ENCODE assay signal across 35 cellular contexts in the genomic region with DNA sequence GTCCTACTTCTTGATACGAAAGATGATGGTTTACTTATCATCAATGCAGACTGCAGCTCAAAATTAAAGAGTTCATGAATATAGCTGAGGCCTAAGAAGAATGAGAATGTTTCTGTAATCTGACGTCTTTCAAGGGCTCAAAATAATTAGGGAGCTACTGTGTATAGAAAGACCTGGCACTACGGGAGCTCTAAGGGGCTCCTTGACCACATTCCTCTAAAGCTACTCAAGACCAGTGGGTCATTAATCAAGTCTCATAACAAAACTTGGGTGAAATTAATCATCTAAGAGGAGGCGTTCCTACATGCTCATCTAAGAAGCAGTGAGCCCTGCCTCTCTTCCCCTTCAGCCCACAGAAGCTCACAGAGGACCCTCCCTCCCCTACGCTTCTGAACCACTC.
"Had no signal": no experiment of that assay in that cellular context is flagged by ENCODE, and none has a peak within 500 bp of the region (broad histone marks: within the 10 kb centered on the region; RNA-seq: fewer than 3 reads in every experiment).

No MANE protein-coding gene starts in this region.

- H3K27ac Mint-ChIP-seq: activated B cell treated with CpG ODN at 0.5 μM for 24 hours; activated CD4-positive, alpha-beta memory T cell treated with anti-CD3 and anti-CD28 coated beads for 36 hours; activated CD4-positive, alpha-beta T cell treated with anti-CD3 and anti-CD28 coated beads, Interleukin-2, amount 10 ng/mL, durations not matched to agents 24 days and 14 days; activated CD8-positive, alpha-beta T cell treated with anti-CD3 and anti-CD28 coated beads for 36 hours; activated naive CD4-positive, alpha-beta T cell treated with anti-CD3 and anti-CD28 coated beads for 36 hours; activated naive CD8-positive, alpha-beta T cell treated with anti-CD3 and anti-CD28 coated beads for 36 hours; activated T-cell treated with anti-CD3 and anti-CD28 coated beads, Interleukin-2, amount 50 U/mL, for 72 hours; activated T-helper 1 cell treated with anti-CD3 and anti-CD28 coated beads, Interleukin-12 subunit alpha, Interleukin-12 subunit beta, Interleukin-2, Interleukin-4 antibody, amounts not matched to agents 30 ng/mL and 10 ng/mL and 1 ng/mL, durations not matched to agents 14 hours and 24 hours and 36 hours; activated T-helper 17 cell treated with anti-CD3 and anti-CD28 coated beads, Interleukin-2, amount 50 U/mL, for 72 hours; T-helper 1 cell treated with Interleukin-12 subunit alpha and Interleukin-12 subunit beta and Interleukin-4 antibody, amounts not matched to agents 30 μg/mL and 1 μg/mL, for 36 hours; T-helper 2 cell treated with Interferon-gamma antibody and Interleukin-4, amounts not matched to agents 5 μg/mL and 100 μg/mL, for 36 hours had no signal

- ATAC-seq: activated CD8-positive, alpha-beta T cell treated with anti-CD3 and anti-CD28 coated beads for 36 hours; activated naive CD4-positive, alpha-beta T cell treated with anti-CD3 and anti-CD28 coated beads, Interleukin-2, amount 50 U/mL, for 72 hours; activated T-cell treated with anti-CD3 and anti-CD28 coated beads, Interleukin-2, amount 50 U/mL, for 4 hours; activated T-cell treated with anti-CD3 and anti-CD28 coated beads, Interleukin-2, amount 50 U/mL, for 72 hours; activated T-helper 17 cell treated with anti-CD3 and anti-CD28 coated beads, Interleukin-2, amount 50 U/mL, for 72 hours; body of pancreas had no signal

- H3K4me1 Mint-ChIP-seq: activated B cell treated with CpG ODN at 0.5 μM for 24 hours; activated CD4-positive, alpha-beta T cell treated with anti-CD3 and anti-CD28 coated beads, Interleukin-2, amount 10 ng/mL, durations not matched to agents 24 days and 14 days; activated naive CD8-positive, alpha-beta T cell treated with anti-CD3 and anti-CD28 coated beads for 36 hours; activated T-helper 17 cell treated with anti-CD3 and anti-CD28 coated beads, Interleukin-2, amount 50 U/mL, for 72 hours had no signal

- H3K4me3 ChIP-seq: adrenal gland, body of pancreas, breast epithelium had no signal

- H3K4me1 ChIP-seq: adrenal gland, breast epithelium had no signal

- H3K4me3 Mint-ChIP-seq: activated B cell treated with CpG ODN at 0.5 μM for 24 hours; activated CD4-positive, alpha-beta memory T cell treated with anti-CD3 and anti-CD28 coated beads for 36 hours; activated CD4-positive, alpha-beta T cell treated with anti-CD3 and anti-CD28 coated beads, Interleukin-2, amount 10 ng/mL, durations not matched to agents 24 days and 14 days; activated CD8-positive, alpha-beta T cell treated with anti-CD3 and anti-CD28 coated beads for 36 hours; activated naive CD4-positive, alpha-beta T cell treated with anti-CD3 and anti-CD28 coated beads for 36 hours; activated naive CD8-positive, alpha-beta T cell treated with anti-CD3 and anti-CD28 coated beads for 36 hours; activated T-cell treated with anti-CD3 and anti-CD28 coated beads, Interleukin-2, amount 50 U/mL, for 4 hours; activated T-cell treated with anti-CD3 and anti-CD28 coated beads, Interleukin-2, amount 50 U/mL, for 72 hours; activated T-helper 1 cell treated with anti-CD3 and anti-CD28 coated beads, Interleukin-12 subunit alpha, Interleukin-12 subunit beta, Interleukin-2, Interleukin-4 antibody, amounts not matched to agents 30 ng/mL and 10 ng/mL and 1 ng/mL, durations not matched to agents 14 hours and 24 hours and 36 hours; activated T-helper 17 cell treated with anti-CD3 and anti-CD28 coated beads, Interleukin-2, amount 50 U/mL, for 72 hours; T-helper 1 cell treated with Interleukin-12 subunit alpha and Interleukin-12 subunit beta and Interleukin-4 antibody, amounts not matched to agents 30 μg/mL and 1 μg/mL, for 36 hours; T-helper 2 cell treated with Interferon-gamma antibody and Interleukin-4, amounts not matched to agents 5 μg/mL and 100 μg/mL, for 36 hours had no signal

- DNase-seq: activated B cell treated with CpG ODN at 0.5 μM for 24 hours; activated CD4-positive, alpha-beta memory T cell treated with anti-CD3 and anti-CD28 coated beads for 36 hours; activated CD4-positive, alpha-beta T cell treated with anti-CD3 and anti-CD28 coated beads for 4 hours; activated CD4-positive, alpha-beta T cell treated with anti-CD3 and anti-CD28 coated beads, Interleukin-2, amount 10 ng/mL, durations not matched to agents 24 days and 14 days; activated CD4-positive, alpha-beta T cell treated with anti-CD3 and anti-CD28 coated beads, Interleukin-2, amount 50 U/mL, for 1 hour; activated CD4-positive, alpha-beta T cell treated with anti-CD3 and anti-CD28 coated beads, Interleukin-2, amount 50 U/mL, for 4 hours; activated CD4-positive, CD25-positive, alpha-beta regulatory T cell treated with anti-CD3 and anti-CD28 coated beads, Interleukin-2, amount 50 U/mL, for 72 hours; activated CD8-positive, alpha-beta memory T cell treated with anti-CD3 and anti-CD28 coated beads, Interleukin-2, amount 50 U/mL, for 4 hours; activated CD8-positive, alpha-beta T cell treated with anti-CD3 and anti-CD28 coated beads for 36 hours; activated effector memory CD4-positive, alpha-beta T cell treated with anti-CD3 and anti-CD28 coated beads, Interleukin-2, amount 50 U/mL, for 16 hours; activated gamma-delta T cell treated with Interleukin-2 at 50 U/mL for 16 hours; activated naive CD4-positive, alpha-beta T cell; activated naive CD4-positive, alpha-beta T cell treated with anti-CD3 and anti-CD28 coated beads for 36 hours; activated naive CD4-positive, alpha-beta T cell treated with anti-CD3 and anti-CD28 coated beads, Interleukin-2, amount 50 U/mL, for 16 hours; activated naive CD8-positive, alpha-beta T cell treated with anti-CD3 and anti-CD28 coated beads for 36 hours; activated T-cell treated with anti-CD3 and anti-CD28 coated beads for 4 hours; activated T-cell treated with anti-CD3 and anti-CD28 coated beads, Interleukin-2, amount 50 U/mL, for 1 hour; activated T-cell treated with anti-CD3 and anti-CD28 coated beads, Interleukin-2, amount 50 U/mL, for 4 hours; activated T-cell treated with anti-CD3 and anti-CD28 coated beads, Interleukin-2, amount 50 U/mL, for 72 hours; adrenal gland; amniotic stem cell; aorta; body of pancreas; brain microvascular endothelial cell; central memory CD4-positive, alpha-beta T cell; T-helper 1 cell; T-helper 2 cell; T-helper 9 cell had no signal

- H3K36me3 ChIP-seq: adrenal gland, brain microvascular endothelial cell, breast epithelium had no signal

- H3K27me3 ChIP-seq: adrenal gland, body of pancreas, brain microvascular endothelial cell, breast epithelium had no signal

- H3K27me3 Mint-ChIP-seq: activated B cell treated with CpG ODN at 0.5 μM for 24 hours; activated CD4-positive, alpha-beta memory T cell treated with anti-CD3 and anti-CD28 coated beads for 36 hours; activated CD4-positive, alpha-beta T cell treated with anti-CD3 and anti-CD28 coated beads, Interleukin-2, amount 10 ng/mL, durations not matched to agents 24 days and 14 days; activated CD8-positive, alpha-beta T cell treated with anti-CD3 and anti-CD28 coated beads for 36 hours; activated naive CD8-positive, alpha-beta T cell treated with anti-CD3 and anti-CD28 coated beads for 36 hours; activated T-helper 17 cell treated with anti-CD3 and anti-CD28 coated beads, Interleukin-2, amount 50 U/mL, for 72 hours had no signal

- H3K27ac ChIP-seq: adrenal gland, body of pancreas, brain microvascular endothelial cell, breast epithelium had no signal

- FAIRE-seq: TTC549 had no signal

- H3K9me3 ChIP-seq: adrenal gland, body of pancreas, breast epithelium had no signal

- H3K36me3 Mint-ChIP-seq: activated CD4-positive, alpha-beta memory T cell treated with anti-CD3 and anti-CD28 coated beads for 36 hours; activated naive CD8-positive, alpha-beta T cell treated with anti-CD3 and anti-CD28 coated beads for 36 hours had no signal
